Comparison of ENCODE assay signal across 26 cellular contexts in the genomic region with DNA sequence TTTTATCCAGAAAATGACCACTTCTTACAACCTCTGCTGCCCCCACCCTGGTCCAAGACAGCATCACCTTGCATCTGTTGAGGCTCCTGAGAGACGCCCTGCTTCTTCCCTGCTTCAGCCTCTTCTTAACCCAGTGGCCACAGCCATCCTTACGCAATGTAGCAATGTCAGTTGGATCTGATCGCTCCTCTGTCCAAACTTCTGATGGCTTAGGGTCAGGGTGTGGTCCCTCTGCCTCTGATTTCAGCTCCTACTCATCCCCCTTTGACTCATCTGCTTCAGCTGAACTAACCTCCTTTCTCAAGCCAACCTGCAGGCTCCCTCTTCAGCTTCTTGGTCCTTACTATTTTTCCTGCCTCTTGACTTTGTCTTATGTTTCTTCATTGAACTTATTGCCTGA.
DNase-seq lines count a peak whose midpoint lies in the region; ATAC-seq, FAIRE-seq and TF ChIP-seq lines count a peak whose summit lies in the region.
"Had no signal": no experiment of that assay in that cellular context is flagged by ENCODE, and none has a peak within 500 bp of the region (broad histone marks: within the 10 kb centered on the region; RNA-seq: fewer than 3 reads in every experiment).

No MANE protein-coding gene starts in this region.

- 85 to 87% methylated on average over 3 of the region's 3 CpGs for WGBS in heart right ventricle, 2 donors
- 0% methylated on average over 3 of the region's 3 CpGs for WGBS in K562 (ENCODE audit: insufficient coverage, low coverage, missing lambda C conversion rate)
- WGBS in mesenchymal stem cell = 74% methylated on average over 3 of the region's 3 CpGs
- WGBS in spleen, 5 donors = 84 to 98% (median 87%) methylated on average over 3 of the region's 3 CpGs

- H3K23ac ChIP-seq in mesenchymal stem cell (ENCODE audit: low read length in 2 of 2) = no peak overlapping the region

- H3K4me2 ChIP-seq in K562 (ENCODE audit: insufficient read depth, low read length) = no peak overlapping the region
- no peak overlapping the region for H3K4me2 ChIP-seq in mesenchymal stem cell (ENCODE audit: low read length, poor library complexity, severe bottlenecking)
- H3K4me2 ChIP-seq: BLaER1 treated with 17β-estradiol and CSF1 and Interleukin-3, amounts not matched to agents 10 nM and 100 nM had no signal

- H4K8ac ChIP-seq in mesenchymal stem cell (ENCODE audit: low read length) = no peak overlapping the region

- BruUV-seq in K562 (replicated peaks; lab: Mats Ljungman, UMichigan) = no TSS peak

- H3K9me3 ChIP-seq in heart right ventricle (no peaks in the 10 kb centered on the region), K562 (replicated peaks; ENCODE audit: control insufficient read depth, insufficient read depth, low read depth, low read length) (no peaks in the 10 kb centered on the region), mesenchymal stem cell (ENCODE audit: control insufficient read depth, low read length) (no peaks in the 10 kb centered on the region), spleen (no peaks in the 10 kb centered on the region)
- H3K9me3 ChIP-seq: BLaER1 treated with 17β-estradiol and CSF1 and Interleukin-3, amounts not matched to agents 10 nM and 100 nM had no signal

- H3K79me1 ChIP-seq in mesenchymal stem cell (replicated peaks; ENCODE audit: low read length, poor library complexity, severe bottlenecking) = no peaks in the 10 kb centered on the region

- no peak overlapping the region for H2BK120ac ChIP-seq in mesenchymal stem cell (ENCODE audit: low read depth, low read length)

- H3K79me2 ChIP-seq in K562 (ENCODE audit: control insufficient read depth, insufficient read depth, low read length) = no peaks in the 10 kb centered on the region

- no peak overlapping the region for H2BK15ac ChIP-seq in mesenchymal stem cell (ENCODE audit: low read depth, poor library complexity, severe bottlenecking)

- POLR2A ChIA-PET in K562 (lab: Yijun Ruan, JAX) (no interaction called here), GM10248 (lab: Yijun Ruan, JAX) (no interaction called here)

- no peak overlapping the region for H2BK5ac ChIP-seq in mesenchymal stem cell (ENCODE audit: low read depth, low read length, poor library complexity, severe bottlenecking)

- no peak for TF ChIP-seq RAD21 in K562 (CRISPR knock-in tag; conservative IDR thresholded peaks at IDR 0.05 in 1 of 2, IDR thresholded peaks at IDR 0.05 in 1 of 2)

- H2BK12ac ChIP-seq in mesenchymal stem cell (ENCODE audit: low read length in 2 of 2) = no peak overlapping the region

- H3K9ac ChIP-seq in K562 (ENCODE audit: insufficient read depth in 1 of 2, low read depth in 2 of 2, low read length in 2 of 2) (no peak overlapping the region), mesenchymal stem cell (ENCODE audit: low read length) (no peak overlapping the region)
- H3K9ac ChIP-seq: BLaER1 treated with 17β-estradiol and CSF1 and Interleukin-3, amounts not matched to agents 10 nM and 100 nM had no signal

- DNase-seq in cardiac septum (ENCODE audit: low spot score) (peak; percentile 6), heart right ventricle (no peak), K562 (ENCODE audit: extremely low read depth in 1 of 4, low spot score in 3 of 4) (no peak), mesenchymal stem cell (no peak), stromal cell of bone marrow (ENCODE audit: low read depth) (peak; percentile 19), spleen (no peak), GM10248 (ENCODE audit: extremely low spot score) (no peak)
- DNase-seq in activated T-cell treated with anti-CD3 and anti-CD28 coated beads, Interleukin-2, amount 50 U/mL, for 1 hour = no peak
- DNase-seq: 8988T; AML-193; CD4-positive, alpha-beta T cell; Karpas-422; NCI-H1105; NCI-H1436 treated with DMSO at 0.1 percent for 48 hours; NCI-H1930; NCI-H2107; NCI-H524 treated with DMSO at 0.1 percent for 48 hours; NCI-H774 had no signal

- H3K4me3 ChIP-seq in heart right ventricle (no peak overlapping the region), K562 (no peak overlapping the region), mesenchymal stem cell (ENCODE audit: insufficient read depth in 1 of 2, low read depth in 1 of 2, low read length in 2 of 2) (no peak overlapping the region), spleen (no peak overlapping the region)
- H3K4me3 ChIP-seq: BLaER1 treated with 17β-estradiol and CSF1 and Interleukin-3, amounts not matched to agents 10 nM and 100 nM had no signal

- no peaks in the 10 kb centered on the region for H3K9me1 ChIP-seq in K562 (ENCODE audit: control insufficient read depth, insufficient read depth, low read length)

- H3K4me1 ChIP-seq in heart right ventricle (peaks cover 0 to 6% (median 0%) of the 10 kb centered on the region in 9 donors), K562 (replicated peaks in 1 of 2; ENCODE audit: control insufficient read depth in 2 of 2, insufficient read depth in 2 of 2, low read length in 2 of 2) (no peaks in the 10 kb centered on the region), mesenchymal stem cell (ENCODE audit: control insufficient read depth, insufficient read depth, low read depth, low read length) (peaks cover 10% of the 10 kb centered on the region), spleen (no peaks in the 10 kb centered on the region)
- H3K4me1 ChIP-seq: BLaER1 treated with 17β-estradiol and CSF1 and Interleukin-3, amounts not matched to agents 10 nM and 100 nM had no signal

- CTCF ChIA-PET in K562 (lab: Yijun Ruan, JAX; ENCODE audit: low intra/inter-chr PET ratio) (no interaction called here), GM10248 (lab: Yijun Ruan, JAX) (interaction anchor here (4.6 to 8.7 kb wide), 2 partner anchors 15 to 271 kb away, joined by 60 to 141 read pairs; no protein-coding TSS in a partner anchor)

- H3K36me3 ChIP-seq in heart right ventricle (no peaks in the 10 kb centered on the region), K562 (ENCODE audit: control insufficient read depth, insufficient read depth, low read length) (no peaks in the 10 kb centered on the region), mesenchymal stem cell (ENCODE audit: control insufficient read depth in 1 of 2, insufficient read depth in 2 of 2, low read depth in 1 of 2, low read length in 2 of 2) (no peaks in the 10 kb centered on the region), spleen (no peaks in the 10 kb centered on the region)
- H3K36me3 ChIP-seq: BLaER1 treated with 17β-estradiol and CSF1 and Interleukin-3, amounts not matched to agents 10 nM and 100 nM had no signal

- peaks cover 0 to 24% (median 5%) of the 10 kb centered on the region in 7 donors for H3K27me3 ChIP-seq in heart right ventricle
- H3K27me3 ChIP-seq in K562 (ENCODE audit: control insufficient read depth in 2 of 2, insufficient read depth in 2 of 2, low read length in 2 of 2) = no peaks in the 10 kb centered on the region; a peak in 2 of 5 replicates
- H3K27me3 ChIP-seq in mesenchymal stem cell (ENCODE audit: control insufficient read depth in 1 of 2, insufficient read depth in 1 of 2, low read length in 2 of 2) = peaks cover 0 to 5% of the 10 kb centered on the region in 2 experiments
- H3K27me3 ChIP-seq in spleen (replicated peaks in 1 of 7) = peaks cover 0 to 13% (median 0%) of the 10 kb centered on the region in 7 donors
- H3K27me3 ChIP-seq: BLaER1 treated with 17β-estradiol and CSF1 and Interleukin-3, amounts not matched to agents 10 nM and 100 nM had no signal

- no peak for TF ChIP-seq POLR2A in K562 (conservative IDR thresholded peaks at IDR 0.05)
- no peak for TF ChIP-seq POLR2A in spleen (IDR thresholded peaks at IDR 0.05)

- TF ChIP-seq EP300 in K562 (IDR thresholded peaks at IDR 0.05; ENCODE audit: low read length) = no peak

- intact Hi-C loops in cardiac septum (cut with DNase I) = loop anchor here (10.0 kb wide), 1 partner anchor 265 kb away; no protein-coding TSS in a partner anchor
- intact Hi-C loops in heart right ventricle (cut with DNase I) = loop anchor here in 7 of 10 donors (5.0 to 10.0 kb wide), 4 partner anchors 268 to 625 kb away; no protein-coding TSS in a partner anchor
- intact Hi-C loops in K562 (cut with micrococcal nuclease) = loop anchor here (5.0 kb wide), 2 partner anchors 248 to 412 kb away; no protein-coding TSS in a partner anchor
- intact Hi-C loops in spleen (cut with DNase I; ENCODE audit: low total_unique reads) = loop anchor here (5.0 to 10.0 kb wide), 3 partner anchors 253 to 625 kb away; no protein-coding TSS in a partner anchor

- no peak for ATAC-seq in heart right ventricle
- ATAC-seq in K562 = no peak
- ATAC-seq: HCT116, SK-N-SH treated with all-trans-retinoic acid at 6 μM for 48 hours had no signal

- H3K4ac ChIP-seq in mesenchymal stem cell (ENCODE audit: low read depth in 1 of 2, low read length in 2 of 2) = no peak overlapping the region

- no peaks in the 10 kb centered on the region; the same call in 1 of the 2 replicates for H4K20me1 ChIP-seq in K562 (replicated peaks; ENCODE audit: control insufficient read depth, insufficient read depth, low read length)
- H4K20me1 ChIP-seq: BLaER1 treated with 17β-estradiol and CSF1 and Interleukin-3, amounts not matched to agents 10 nM and 100 nM had no signal

- in situ Hi-C loops in K562 (cut with MboI) = loop anchor here (25.0 kb wide), 1 partner anchor 268 kb away; no protein-coding TSS in a partner anchor

- no peak overlapping the region for H3K14ac ChIP-seq in mesenchymal stem cell (ENCODE audit: low read length in 2 of 2)

- peak overlapping the region; percentile 2 for H2AK5ac ChIP-seq in mesenchymal stem cell (ENCODE audit: low read length, severe bottlenecking)

- FAIRE-seq in K562 (lab: Jason Lieb, UNC) = no peak
- FAIRE-seq: D721Med, G401.6, GM12891, RCC 7860 had no signal

- no peak for TF ChIP-seq CTCF in heart right ventricle (IDR thresholded peaks at IDR 0.05)
- TF ChIP-seq CTCF in K562 (IDR thresholded peaks at IDR 0.05 in 2 of 3, conservative IDR thresholded peaks at IDR 0.05 in 1 of 3; ENCODE audit: insufficient read depth in 2 of 3, low read depth in 1 of 3, low read length in 3 of 3) = no peak
- no peak for TF ChIP-seq CTCF in spleen (IDR thresholded peaks at IDR 0.05 in 8 of 11, conservative IDR thresholded peaks at IDR 0.05 in 3 of 11)
- no peak for TF ChIP-seq CTCF in GM10248 (IDR thresholded peaks at IDR 0.05; ENCODE audit: control extremely low read depth, extremely low read depth, low read depth, missing control alignments)

- no peak overlapping the region for H4K91ac ChIP-seq in mesenchymal stem cell (ENCODE audit: low read length)

- no peak overlapping the region for H2AFZ ChIP-seq in K562 (ENCODE audit: low read depth, low read length)
- no peak overlapping the region for H2AFZ ChIP-seq in mesenchymal stem cell (ENCODE audit: low read depth, low read length)

- H3K18ac ChIP-seq in mesenchymal stem cell (ENCODE audit: low read depth in 1 of 2, low read length in 2 of 2) = no peak overlapping the region

- H3K27ac ChIP-seq in heart right ventricle = no peak overlapping the region
- H3K27ac ChIP-seq in K562 (ENCODE audit: extremely low read depth, low read depth, low read length) = no peak overlapping the region
- H3K27ac ChIP-seq in mesenchymal stem cell (ENCODE audit: low read length, poor library complexity, severe bottlenecking) = no peak overlapping the region
- H3K27ac ChIP-seq in spleen = no peak overlapping the region
- H3K27ac ChIP-seq: BLaER1 treated with 17β-estradiol and CSF1 and Interleukin-3, amounts not matched to agents 10 nM and 100 nM; HL-60 had no signal

TF ChIP-seq in K562, 482 proteins besides CTCF, POLR2A, EP300 and RAD21 (continues in another document):
- no peak for TF ChIP-seq FOXK2 (conservative IDR thresholded peaks at IDR 0.05 in 1 of 2, IDR thresholded peaks at IDR 0.05 in 1 of 2; ENCODE audit: low read depth in 2 of 2)
- no peak for TF ChIP-seq DDX20 (tag; IDR thresholded peaks at IDR 0.05; ENCODE audit: low read depth)

Comparison
In these comparisons a context has a peak if more than half of its experiments do, and no peak if none do; other contexts are left out.
1. DNase-seq: peak in cardiac septum (single experiment) and stromal cell of bone marrow (single experiment); none in heart right ventricle (0 of 2), K562 (0 of 4), mesenchymal stem cell (single experiment), spleen (single experiment), activated T-cell treated with anti-CD3 and anti-CD28 coated beads, Interleukin-2, amount 50 U/mL, for 1 hour (single experiment) and GM10248 (single experiment).